21 cellular contexts compared by ENCODE assay signal in genomic region chr6:153787341-153787606, GRCh38.
"Had no signal": no experiment of that assay in that cellular context is flagged by ENCODE, and none has a peak within 500 bp of the region (broad histone marks: within the 10 kb centered on the region; RNA-seq: fewer than 3 reads in every experiment).

No MANE protein-coding gene starts in this region.

- ATAC-seq: activated CD8-positive, alpha-beta T cell treated with anti-CD3 and anti-CD28 coated beads for 36 hours; left cardiac atrium; naive thymus-derived CD4-positive, alpha-beta T cell had no signal

- H2AFZ ChIP-seq: parathyroid adenoma had no signal

- H3K4me1 ChIP-seq: parathyroid adenoma, tibial nerve, vagina had no signal

- H3K4me1 Mint-ChIP-seq: activated naive CD8-positive, alpha-beta T cell treated with anti-CD3 and anti-CD28 coated beads, Interleukin-2, amount 10 ng/mL, durations not matched to agents 7 days and 5 days; brain; central memory CD8-positive, alpha-beta T cell; naive thymus-derived CD4-positive, alpha-beta T cell had no signal

- H3K36me3 ChIP-seq: neutrophil, tibial nerve, vagina had no signal

- H3K9ac ChIP-seq: parathyroid adenoma had no signal

- H3K9me3 ChIP-seq: neutrophil, vagina had no signal

- H3K4me3 Mint-ChIP-seq: activated CD8-positive, alpha-beta T cell treated with anti-CD3 and anti-CD28 coated beads for 36 hours; activated naive CD8-positive, alpha-beta T cell treated with anti-CD3 and anti-CD28 coated beads, Interleukin-2, amount 10 ng/mL, durations not matched to agents 7 days and 5 days; brain; central memory CD8-positive, alpha-beta T cell; naive thymus-derived CD4-positive, alpha-beta T cell had no signal

- H3K36me3 Mint-ChIP-seq: activated naive CD8-positive, alpha-beta T cell treated with anti-CD3 and anti-CD28 coated beads, Interleukin-2, amount 10 ng/mL, durations not matched to agents 7 days and 5 days; brain; naive thymus-derived CD4-positive, alpha-beta T cell had no signal

- H3K4me3 ChIP-seq: lung, skin epidermis, tibial nerve, vagina had no signal

- H3K27me3 Mint-ChIP-seq: activated CD8-positive, alpha-beta T cell treated with anti-CD3 and anti-CD28 coated beads for 36 hours; activated naive CD8-positive, alpha-beta T cell treated with anti-CD3 and anti-CD28 coated beads, Interleukin-2, amount 10 ng/mL, durations not matched to agents 7 days and 5 days; central memory CD8-positive, alpha-beta T cell had no signal

- DNase-seq: activated CD4-positive, CD25-positive, alpha-beta regulatory T cell treated with anti-CD3 and anti-CD28 coated beads, Interleukin-2, amount 50 U/mL, for 72 hours; activated CD8-positive, alpha-beta T cell treated with anti-CD3 and anti-CD28 coated beads for 36 hours; activated gamma-delta T cell; activated naive CD8-positive, alpha-beta T cell treated with anti-CD3 and anti-CD28 coated beads, Interleukin-2, amount 10 ng/mL, durations not matched to agents 7 days and 5 days; activated T-cell treated with anti-CD3 and anti-CD28 coated beads, Interleukin-2, amount 50 U/mL, for 48 hours; effector CD8-positive, alpha-beta T cell; left cardiac atrium; naive thymus-derived CD4-positive, alpha-beta T cell; retina; stimulated activated CD4-positive, alpha-beta T cell treated with anti-CD3 and anti-CD28 coated beads, Interleukin-4, amount 100 ng/mL, for 4 hours; stimulated activated CD8-positive, alpha-beta memory T cell treated with anti-CD3 and anti-CD28 coated beads, Interleukin-4, amount 100 ng/mL, for 48 hours; stimulated activated naive CD4-positive, alpha-beta T cell treated with Interleukin-2 at 50 U/mL for 16 hours; substantia nigra had no signal

- H3K79me2 ChIP-seq: parathyroid adenoma had no signal

- H3K9me3 Mint-ChIP-seq: activated naive CD8-positive, alpha-beta T cell treated with anti-CD3 and anti-CD28 coated beads, Interleukin-2, amount 10 ng/mL, durations not matched to agents 7 days and 5 days had no signal

- H3K27ac ChIP-seq: neutrophil, parathyroid adenoma, skin epidermis, tibial nerve, vagina had no signal

- H3K27ac Mint-ChIP-seq: activated CD8-positive, alpha-beta T cell treated with anti-CD3 and anti-CD28 coated beads for 36 hours; activated naive CD8-positive, alpha-beta T cell treated with anti-CD3 and anti-CD28 coated beads, Interleukin-2, amount 10 ng/mL, durations not matched to agents 7 days and 5 days; brain; naive thymus-derived CD4-positive, alpha-beta T cell had no signal

- H3K27me3 ChIP-seq: neutrophil, tibial nerve, vagina had no signal
